In genomic region chr2:143463717-143464116, GRCh38 we compare ENCODE assay signal across 16 cellular contexts.
A peak's percentile ranks its signal among the peaks of the same experiment; 100 is the strongest.
DNase-seq lines count a peak whose midpoint lies in the region; ATAC-seq lines count a peak whose summit lies in the region.
"Had no signal": no experiment of that assay in that cellular context is flagged by ENCODE, and none has a peak within 500 bp of the region (broad histone marks: within the 10 kb centered on the region; RNA-seq: fewer than 3 reads in every experiment).

No MANE protein-coding gene starts in this region.

- peak; percentile 60 for ATAC-seq in activated CD8-positive, alpha-beta memory T cell treated with anti-CD3 and anti-CD28 coated beads, Interleukin-2, amount 10 ng/mL, durations not matched to agents 7 days and 5 days
- ATAC-seq in GM21723 (IDR thresholded peaks at IDR 0.05; ENCODE audit: unreplicated experiment) (peak; percentile 41), HG03342 (IDR thresholded peaks at IDR 0.05; ENCODE audit: unreplicated experiment) (peak; percentile 64)
- ATAC-seq in stimulated activated effector memory CD8-positive, alpha-beta T cell treated with anti-CD3 and anti-CD28 coated beads, Interleukin-12 subunit alpha, Interleukin-12 subunit beta, amount 100 ng/mL, for 72 hours = peak; percentile 90
- ATAC-seq: A549, left lobe of liver, WTC11 had no signal

- H3K36me3 Mint-ChIP-seq in activated CD8-positive, alpha-beta memory T cell treated with anti-CD3 and anti-CD28 coated beads, Interleukin-2, amount 10 ng/mL, durations not matched to agents 7 days and 5 days = peaks cover 24% of the 10 kb centered on the region
- peaks cover 6% of the 10 kb centered on the region for H3K36me3 Mint-ChIP-seq in stimulated activated effector memory CD8-positive, alpha-beta T cell treated with anti-CD3 and anti-CD28 coated beads, Interleukin-12 subunit alpha, Interleukin-12 subunit beta, amount 100 ng/mL, for 72 hours
- H3K36me3 Mint-ChIP-seq: WTC11 had no signal

- no peaks in the 10 kb centered on the region for H3K27me3 Mint-ChIP-seq in activated CD8-positive, alpha-beta memory T cell treated with anti-CD3 and anti-CD28 coated beads, Interleukin-2, amount 10 ng/mL, durations not matched to agents 7 days and 5 days

- no peak overlapping the region for H3K27ac Mint-ChIP-seq in activated CD8-positive, alpha-beta memory T cell treated with anti-CD3 and anti-CD28 coated beads, Interleukin-2, amount 10 ng/mL, durations not matched to agents 7 days and 5 days
- H3K27ac Mint-ChIP-seq in stimulated activated effector memory CD8-positive, alpha-beta T cell treated with anti-CD3 and anti-CD28 coated beads, Interleukin-12 subunit alpha, Interleukin-12 subunit beta, amount 100 ng/mL, for 72 hours = no peak overlapping the region
- H3K27ac Mint-ChIP-seq: WTC11 had no signal

- no peak for DNase-seq in activated CD8-positive, alpha-beta memory T cell treated with anti-CD3 and anti-CD28 coated beads, Interleukin-2, amount 10 ng/mL, durations not matched to agents 7 days and 5 days
- DNase-seq in activated CD8-positive, alpha-beta memory T cell treated with anti-CD3 and anti-CD28 coated beads for 24 hours = no peak
- no peak for DNase-seq in stimulated activated effector memory CD8-positive, alpha-beta T cell treated with anti-CD3 and anti-CD28 coated beads, Interleukin-12 subunit alpha, Interleukin-12 subunit beta, amount 100 ng/mL, for 72 hours (ENCODE audit: low spot score in 2 of 2)
- DNase-seq in NAMALWA (ENCODE audit: low spot score) (no peak), ureter (ENCODE audit: low spot score) (no peak)
- no peak for DNase-seq in activated CD4-positive, alpha-beta T cell treated with anti-CD3 and anti-CD28 coated beads for 4 hours
- DNase-seq: activated naive CD4-positive, alpha-beta T cell treated with anti-CD3 and anti-CD28 coated beads, Interleukin-2, amount 50 U/mL, for 16 hours; dermis blood vessel endothelial cell; NCI-H2227 treated with DMSO at 0.1 percent for 48 hours; SHP77; stimulated activated CD4-positive, alpha-beta T cell treated with anti-CD3 and anti-CD28 coated beads, Interleukin-2, amount 100 ng/mL, for 24 hours had no signal

- CTCF ChIA-PET in activated CD8-positive, alpha-beta memory T cell treated with anti-CD3 and anti-CD28 coated beads, Interleukin-2, amount 10 ng/mL, durations not matched to agents 7 days and 5 days (lab: Charles Lee) = interaction anchor here (1.0 kb wide), 1 partner anchor 11 kb away, joined by 3 read pairs; no protein-coding TSS in a partner anchor

- H3K4me3 Mint-ChIP-seq in activated CD8-positive, alpha-beta memory T cell treated with anti-CD3 and anti-CD28 coated beads, Interleukin-2, amount 10 ng/mL, durations not matched to agents 7 days and 5 days = no peak overlapping the region
- no peak overlapping the region for H3K4me3 Mint-ChIP-seq in stimulated activated effector memory CD8-positive, alpha-beta T cell treated with anti-CD3 and anti-CD28 coated beads, Interleukin-12 subunit alpha, Interleukin-12 subunit beta, amount 100 ng/mL, for 72 hours
- H3K4me3 Mint-ChIP-seq: WTC11 had no signal

- H3K9me3 Mint-ChIP-seq in activated CD8-positive, alpha-beta memory T cell treated with anti-CD3 and anti-CD28 coated beads, Interleukin-2, amount 10 ng/mL, durations not matched to agents 7 days and 5 days (ENCODE audit: low read depth) = no peaks in the 10 kb centered on the region
- H3K9me3 Mint-ChIP-seq in stimulated activated effector memory CD8-positive, alpha-beta T cell treated with anti-CD3 and anti-CD28 coated beads, Interleukin-12 subunit alpha, Interleukin-12 subunit beta, amount 100 ng/mL, for 72 hours = no peaks in the 10 kb centered on the region
- H3K9me3 Mint-ChIP-seq: WTC11 had no signal

- H3K4me1 Mint-ChIP-seq in activated CD8-positive, alpha-beta memory T cell treated with anti-CD3 and anti-CD28 coated beads, Interleukin-2, amount 10 ng/mL, durations not matched to agents 7 days and 5 days = peaks cover 25% of the 10 kb centered on the region
- H3K4me1 Mint-ChIP-seq in stimulated activated effector memory CD8-positive, alpha-beta T cell treated with anti-CD3 and anti-CD28 coated beads, Interleukin-12 subunit alpha, Interleukin-12 subunit beta, amount 100 ng/mL, for 72 hours = peaks cover 32% of the 10 kb centered on the region
